1 cellular context compared by ENCODE assay signal in the genomic region with DNA sequence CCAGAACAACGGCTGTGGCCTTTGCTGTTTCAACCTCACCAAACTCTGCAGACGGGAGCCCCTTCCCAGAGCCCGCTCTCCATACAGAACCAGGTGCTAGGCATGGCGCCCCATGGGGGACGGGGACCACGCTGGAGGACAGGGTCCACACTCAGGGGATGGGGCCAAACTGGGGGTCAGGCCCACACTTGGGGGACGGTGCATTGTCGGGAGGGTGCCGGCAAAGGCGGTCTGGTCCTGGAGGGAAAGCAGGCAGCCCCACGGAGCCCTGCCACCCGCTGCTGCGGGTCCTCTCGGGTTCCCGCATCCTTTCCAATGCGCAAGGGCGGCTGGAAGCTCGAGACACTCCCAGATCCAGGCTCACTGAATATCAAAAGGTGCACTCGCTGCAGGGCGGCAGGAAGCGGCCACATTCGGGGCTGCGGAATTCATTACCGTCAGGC.
TF ChIP-seq lines count a peak whose summit lies in the region.

No MANE protein-coding gene starts in this region.

TF ChIP-seq in H1, 55 proteins besides CTCF, POLR2A, EP300 and RAD21:
- TF ChIP-seq SIRT6 (IDR thresholded peaks at IDR 0.05; ENCODE audit: low read length) (no peak), HDAC2 (IDR thresholded peaks at IDR 0.05; ENCODE audit: borderline replicate concordance in 1 of 2, low read depth in 2 of 2, low read length in 2 of 2) (no peak), TAF7 (optimal IDR thresholded peaks at IDR 0.05; ENCODE audit: borderline replicate concordance, low read depth, low read length) (no peak), MAFK (IDR thresholded peaks at IDR 0.05; ENCODE audit: low read depth, low read length) (no peak), TEAD4 (IDR thresholded peaks at IDR 0.05; ENCODE audit: low read depth, low read length) (no peak), BCL11A (IDR thresholded peaks at IDR 0.05; ENCODE audit: low read depth in 2 of 2, low read length in 2 of 2) (no peak), JUN (IDR thresholded peaks at IDR 0.05; ENCODE audit: low read depth, low read length) (no peak), SRF (IDR thresholded peaks at IDR 0.05; ENCODE audit: low read depth, low read length) (no peak), POU5F1 (IDR thresholded peaks at IDR 0.05; ENCODE audit: low read depth, low read length) (no peak), GTF2F1 (IDR thresholded peaks at IDR 0.05; ENCODE audit: borderline replicate concordance, low read depth, low read length) (no peak), CREB1 (IDR thresholded peaks at IDR 0.05) (no peak)
- TF ChIP-seq, protein P1, sequence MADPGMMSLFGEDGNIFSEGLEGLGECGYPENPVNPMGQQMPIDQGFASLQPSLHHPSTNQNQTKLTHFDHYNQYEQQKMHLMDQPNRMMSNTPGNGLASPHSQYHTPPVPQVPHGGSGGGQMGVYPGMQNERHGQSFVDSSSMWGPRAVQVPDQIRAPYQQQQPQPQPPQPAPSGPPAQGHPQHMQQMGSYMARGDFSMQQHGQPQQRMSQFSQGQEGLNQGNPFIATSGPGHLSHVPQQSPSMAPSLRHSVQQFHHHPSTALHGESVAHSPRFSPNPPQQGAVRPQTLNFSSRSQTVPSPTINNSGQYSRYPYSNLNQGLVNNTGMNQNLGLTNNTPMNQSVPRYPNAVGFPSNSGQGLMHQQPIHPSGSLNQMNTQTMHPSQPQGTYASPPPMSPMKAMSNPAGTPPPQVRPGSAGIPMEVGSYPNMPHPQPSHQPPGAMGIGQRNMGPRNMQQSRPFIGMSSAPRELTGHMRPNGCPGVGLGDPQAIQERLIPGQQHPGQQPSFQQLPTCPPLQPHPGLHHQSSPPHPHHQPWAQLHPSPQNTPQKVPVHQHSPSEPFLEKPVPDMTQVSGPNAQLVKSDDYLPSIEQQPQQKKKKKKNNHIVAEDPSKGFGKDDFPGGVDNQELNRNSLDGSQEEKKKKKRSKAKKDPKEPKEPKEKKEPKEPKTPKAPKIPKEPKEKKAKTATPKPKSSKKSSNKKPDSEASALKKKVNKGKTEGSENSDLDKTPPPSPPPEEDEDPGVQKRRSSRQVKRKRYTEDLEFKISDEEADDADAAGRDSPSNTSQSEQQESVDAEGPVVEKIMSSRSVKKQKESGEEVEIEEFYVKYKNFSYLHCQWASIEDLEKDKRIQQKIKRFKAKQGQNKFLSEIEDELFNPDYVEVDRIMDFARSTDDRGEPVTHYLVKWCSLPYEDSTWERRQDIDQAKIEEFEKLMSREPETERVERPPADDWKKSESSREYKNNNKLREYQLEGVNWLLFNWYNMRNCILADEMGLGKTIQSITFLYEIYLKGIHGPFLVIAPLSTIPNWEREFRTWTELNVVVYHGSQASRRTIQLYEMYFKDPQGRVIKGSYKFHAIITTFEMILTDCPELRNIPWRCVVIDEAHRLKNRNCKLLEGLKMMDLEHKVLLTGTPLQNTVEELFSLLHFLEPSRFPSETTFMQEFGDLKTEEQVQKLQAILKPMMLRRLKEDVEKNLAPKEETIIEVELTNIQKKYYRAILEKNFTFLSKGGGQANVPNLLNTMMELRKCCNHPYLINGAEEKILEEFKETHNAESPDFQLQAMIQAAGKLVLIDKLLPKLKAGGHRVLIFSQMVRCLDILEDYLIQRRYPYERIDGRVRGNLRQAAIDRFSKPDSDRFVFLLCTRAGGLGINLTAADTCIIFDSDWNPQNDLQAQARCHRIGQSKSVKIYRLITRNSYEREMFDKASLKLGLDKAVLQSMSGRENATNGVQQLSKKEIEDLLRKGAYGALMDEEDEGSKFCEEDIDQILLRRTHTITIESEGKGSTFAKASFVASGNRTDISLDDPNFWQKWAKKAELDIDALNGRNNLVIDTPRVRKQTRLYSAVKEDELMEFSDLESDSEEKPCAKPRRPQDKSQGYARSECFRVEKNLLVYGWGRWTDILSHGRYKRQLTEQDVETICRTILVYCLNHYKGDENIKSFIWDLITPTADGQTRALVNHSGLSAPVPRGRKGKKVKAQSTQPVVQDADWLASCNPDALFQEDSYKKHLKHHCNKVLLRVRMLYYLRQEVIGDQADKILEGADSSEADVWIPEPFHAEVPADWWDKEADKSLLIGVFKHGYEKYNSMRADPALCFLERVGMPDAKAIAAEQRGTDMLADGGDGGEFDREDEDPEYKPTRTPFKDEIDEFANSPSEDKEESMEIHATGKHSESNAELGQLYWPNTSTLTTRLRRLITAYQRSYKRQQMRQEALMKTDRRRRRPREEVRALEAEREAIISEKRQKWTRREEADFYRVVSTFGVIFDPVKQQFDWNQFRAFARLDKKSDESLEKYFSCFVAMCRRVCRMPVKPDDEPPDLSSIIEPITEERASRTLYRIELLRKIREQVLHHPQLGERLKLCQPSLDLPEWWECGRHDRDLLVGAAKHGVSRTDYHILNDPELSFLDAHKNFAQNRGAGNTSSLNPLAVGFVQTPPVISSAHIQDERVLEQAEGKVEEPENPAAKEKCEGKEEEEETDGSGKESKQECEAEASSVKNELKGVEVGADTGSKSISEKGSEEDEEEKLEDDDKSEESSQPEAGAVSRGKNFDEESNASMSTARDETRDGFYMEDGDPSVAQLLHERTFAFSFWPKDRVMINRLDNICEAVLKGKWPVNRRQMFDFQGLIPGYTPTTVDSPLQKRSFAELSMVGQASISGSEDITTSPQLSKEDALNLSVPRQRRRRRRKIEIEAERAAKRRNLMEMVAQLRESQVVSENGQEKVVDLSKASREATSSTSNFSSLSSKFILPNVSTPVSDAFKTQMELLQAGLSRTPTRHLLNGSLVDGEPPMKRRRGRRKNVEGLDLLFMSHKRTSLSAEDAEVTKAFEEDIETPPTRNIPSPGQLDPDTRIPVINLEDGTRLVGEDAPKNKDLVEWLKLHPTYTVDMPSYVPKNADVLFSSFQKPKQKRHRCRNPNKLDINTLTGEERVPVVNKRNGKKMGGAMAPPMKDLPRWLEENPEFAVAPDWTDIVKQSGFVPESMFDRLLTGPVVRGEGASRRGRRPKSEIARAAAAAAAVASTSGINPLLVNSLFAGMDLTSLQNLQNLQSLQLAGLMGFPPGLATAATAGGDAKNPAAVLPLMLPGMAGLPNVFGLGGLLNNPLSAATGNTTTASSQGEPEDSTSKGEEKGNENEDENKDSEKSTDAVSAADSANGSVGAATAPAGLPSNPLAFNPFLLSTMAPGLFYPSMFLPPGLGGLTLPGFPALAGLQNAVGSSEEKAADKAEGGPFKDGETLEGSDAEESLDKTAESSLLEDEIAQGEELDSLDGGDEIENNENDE (IDR thresholded peaks at IDR 0.05; ENCODE audit: insufficient replicate concordance, low read length), result no peak
- TF ChIP-seq, protein P2, sequence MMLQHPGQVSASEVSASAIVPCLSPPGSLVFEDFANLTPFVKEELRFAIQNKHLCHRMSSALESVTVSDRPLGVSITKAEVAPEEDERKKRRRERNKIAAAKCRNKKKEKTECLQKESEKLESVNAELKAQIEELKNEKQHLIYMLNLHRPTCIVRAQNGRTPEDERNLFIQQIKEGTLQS (IDR thresholded peaks at IDR 0.05; ENCODE audit: insufficient read depth, low read depth, low read length), result no peak
